ENCODE assay signal across 2 cellular contexts in the genomic region with DNA sequence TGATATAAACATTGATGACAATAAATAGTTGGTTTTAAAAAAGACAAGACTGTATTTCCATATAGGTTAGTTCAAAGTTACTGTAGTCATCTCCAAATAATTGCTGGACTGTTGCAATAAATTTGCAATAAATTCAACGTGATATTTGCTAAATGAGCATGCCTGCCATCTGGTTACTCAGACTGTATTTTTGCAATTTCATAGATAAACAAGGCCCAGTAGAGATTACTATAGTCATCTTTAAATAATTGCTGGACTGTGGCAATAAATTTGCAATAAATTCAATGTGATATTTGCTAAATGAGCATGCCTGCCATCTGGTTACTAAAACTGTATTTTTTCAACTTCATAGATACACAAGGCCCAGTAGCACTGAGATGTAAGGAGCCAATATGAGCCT.
A peak's percentile ranks its signal among the peaks of the same experiment; 100 is the strongest.
TF ChIP-seq lines count a peak whose summit lies in the region.

No MANE protein-coding gene starts in this region.

TF ChIP-seq in GM12878, 131 proteins besides CTCF, POLR2A, EP300 and RAD21:
- TF ChIP-seq, protein P1, sequence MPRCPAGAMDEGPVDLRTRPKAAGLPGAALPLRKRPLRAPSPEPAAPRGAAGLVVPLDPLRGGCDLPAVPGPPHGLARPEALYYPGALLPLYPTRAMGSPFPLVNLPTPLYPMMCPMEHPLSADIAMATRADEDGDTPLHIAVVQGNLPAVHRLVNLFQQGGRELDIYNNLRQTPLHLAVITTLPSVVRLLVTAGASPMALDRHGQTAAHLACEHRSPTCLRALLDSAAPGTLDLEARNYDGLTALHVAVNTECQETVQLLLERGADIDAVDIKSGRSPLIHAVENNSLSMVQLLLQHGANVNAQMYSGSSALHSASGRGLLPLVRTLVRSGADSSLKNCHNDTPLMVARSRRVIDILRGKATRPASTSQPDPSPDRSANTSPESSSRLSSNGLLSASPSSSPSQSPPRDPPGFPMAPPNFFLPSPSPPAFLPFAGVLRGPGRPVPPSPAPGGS (IDR thresholded peaks at IDR 0.05; ENCODE audit: borderline replicate concordance, insufficient read depth, low read depth, low read length, poor library complexity, severe bottlenecking) = peak; percentile 74
- TF ChIP-seq ZNF217 (IDR thresholded peaks at IDR 0.05) (no peak), RBBP5 (conservative IDR thresholded peaks at IDR 0.05) (no peak), BHLHE40 (IDR thresholded peaks at IDR 0.05; ENCODE audit: borderline replicate concordance in 1 of 2, low read depth in 2 of 2, low read length in 1 of 2) (no peak)
- TF ChIP-seq, protein P2, sequence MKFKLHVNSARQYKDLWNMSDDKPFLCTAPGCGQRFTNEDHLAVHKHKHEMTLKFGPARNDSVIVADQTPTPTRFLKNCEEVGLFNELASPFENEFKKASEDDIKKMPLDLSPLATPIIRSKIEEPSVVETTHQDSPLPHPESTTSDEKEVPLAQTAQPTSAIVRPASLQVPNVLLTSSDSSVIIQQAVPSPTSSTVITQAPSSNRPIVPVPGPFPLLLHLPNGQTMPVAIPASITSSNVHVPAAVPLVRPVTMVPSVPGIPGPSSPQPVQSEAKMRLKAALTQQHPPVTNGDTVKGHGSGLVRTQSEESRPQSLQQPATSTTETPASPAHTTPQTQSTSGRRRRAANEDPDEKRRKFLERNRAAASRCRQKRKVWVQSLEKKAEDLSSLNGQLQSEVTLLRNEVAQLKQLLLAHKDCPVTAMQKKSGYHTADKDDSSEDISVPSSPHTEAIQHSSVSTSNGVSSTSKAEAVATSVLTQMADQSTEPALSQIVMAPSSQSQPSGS (IDR thresholded peaks at IDR 0.05; ENCODE audit: low read length) = no peak

TF ChIP-seq in SK-N-SH, 30 proteins besides CTCF, POLR2A, EP300 and RAD21 (continued from another document):
- TF ChIP-seq FOXM1 (IDR thresholded peaks at IDR 0.05; ENCODE audit: low read depth) (no peak), TEAD4 (IDR thresholded peaks at IDR 0.05; ENCODE audit: borderline replicate concordance, insufficient read depth) (no peak), POLR2AphosphoS5 (IDR thresholded peaks at IDR 0.05; ENCODE audit: low read depth, low read length) (no peak), ELF1 (IDR thresholded peaks at IDR 0.05) (no peak), TCF12 (IDR thresholded peaks at IDR 0.05) (no peak), RCOR1 (IDR thresholded peaks at IDR 0.05; ENCODE audit: low read length) (no peak), EZH2phosphoT487 (IDR thresholded peaks at IDR 0.05; ENCODE audit: borderline replicate concordance, low read depth) (no peak), RXRA (IDR thresholded peaks at IDR 0.05; ENCODE audit: borderline replicate concordance, low read depth) (no peak)
- TF ChIP-seq, protein P3, sequence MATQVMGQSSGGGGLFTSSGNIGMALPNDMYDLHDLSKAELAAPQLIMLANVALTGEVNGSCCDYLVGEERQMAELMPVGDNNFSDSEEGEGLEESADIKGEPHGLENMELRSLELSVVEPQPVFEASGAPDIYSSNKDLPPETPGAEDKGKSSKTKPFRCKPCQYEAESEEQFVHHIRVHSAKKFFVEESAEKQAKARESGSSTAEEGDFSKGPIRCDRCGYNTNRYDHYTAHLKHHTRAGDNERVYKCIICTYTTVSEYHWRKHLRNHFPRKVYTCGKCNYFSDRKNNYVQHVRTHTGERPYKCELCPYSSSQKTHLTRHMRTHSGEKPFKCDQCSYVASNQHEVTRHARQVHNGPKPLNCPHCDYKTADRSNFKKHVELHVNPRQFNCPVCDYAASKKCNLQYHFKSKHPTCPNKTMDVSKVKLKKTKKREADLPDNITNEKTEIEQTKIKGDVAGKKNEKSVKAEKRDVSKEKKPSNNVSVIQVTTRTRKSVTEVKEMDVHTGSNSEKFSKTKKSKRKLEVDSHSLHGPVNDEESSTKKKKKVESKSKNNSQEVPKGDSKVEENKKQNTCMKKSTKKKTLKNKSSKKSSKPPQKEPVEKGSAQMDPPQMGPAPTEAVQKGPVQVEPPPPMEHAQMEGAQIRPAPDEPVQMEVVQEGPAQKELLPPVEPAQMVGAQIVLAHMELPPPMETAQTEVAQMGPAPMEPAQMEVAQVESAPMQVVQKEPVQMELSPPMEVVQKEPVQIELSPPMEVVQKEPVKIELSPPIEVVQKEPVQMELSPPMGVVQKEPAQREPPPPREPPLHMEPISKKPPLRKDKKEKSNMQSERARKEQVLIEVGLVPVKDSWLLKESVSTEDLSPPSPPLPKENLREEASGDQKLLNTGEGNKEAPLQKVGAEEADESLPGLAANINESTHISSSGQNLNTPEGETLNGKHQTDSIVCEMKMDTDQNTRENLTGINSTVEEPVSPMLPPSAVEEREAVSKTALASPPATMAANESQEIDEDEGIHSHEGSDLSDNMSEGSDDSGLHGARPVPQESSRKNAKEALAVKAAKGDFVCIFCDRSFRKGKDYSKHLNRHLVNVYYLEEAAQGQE (IDR thresholded peaks at IDR 0.05; ENCODE audit: low read depth, low read length) = no peak
- TF ChIP-seq, protein P4, sequence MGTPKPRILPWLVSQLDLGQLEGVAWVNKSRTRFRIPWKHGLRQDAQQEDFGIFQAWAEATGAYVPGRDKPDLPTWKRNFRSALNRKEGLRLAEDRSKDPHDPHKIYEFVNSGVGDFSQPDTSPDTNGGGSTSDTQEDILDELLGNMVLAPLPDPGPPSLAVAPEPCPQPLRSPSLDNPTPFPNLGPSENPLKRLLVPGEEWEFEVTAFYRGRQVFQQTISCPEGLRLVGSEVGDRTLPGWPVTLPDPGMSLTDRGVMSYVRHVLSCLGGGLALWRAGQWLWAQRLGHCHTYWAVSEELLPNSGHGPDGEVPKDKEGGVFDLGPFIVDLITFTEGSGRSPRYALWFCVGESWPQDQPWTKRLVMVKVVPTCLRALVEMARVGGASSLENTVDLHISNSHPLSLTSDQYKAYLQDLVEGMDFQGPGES (IDR thresholded peaks at IDR 0.05; ENCODE audit: low read depth, low read length) = no peak
- TF ChIP-seq, protein P5, sequence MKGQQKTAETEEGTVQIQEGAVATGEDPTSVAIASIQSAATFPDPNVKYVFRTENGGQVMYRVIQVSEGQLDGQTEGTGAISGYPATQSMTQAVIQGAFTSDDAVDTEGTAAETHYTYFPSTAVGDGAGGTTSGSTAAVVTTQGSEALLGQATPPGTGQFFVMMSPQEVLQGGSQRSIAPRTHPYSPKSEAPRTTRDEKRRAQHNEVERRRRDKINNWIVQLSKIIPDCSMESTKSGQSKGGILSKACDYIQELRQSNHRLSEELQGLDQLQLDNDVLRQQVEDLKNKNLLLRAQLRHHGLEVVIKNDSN (IDR thresholded peaks at IDR 0.05; ENCODE audit: borderline replicate concordance, low read depth) = no peak
